18 cellular contexts compared by ENCODE assay signal in genomic region chr4:88893961-88894360, GRCh38.
DNase-seq lines count a peak whose midpoint lies in the region; ATAC-seq, FAIRE-seq and TF ChIP-seq lines count a peak whose summit lies in the region.
"Had no signal": no experiment of that assay in that cellular context is flagged by ENCODE, and none has a peak within 500 bp of the region (broad histone marks: within the 10 kb centered on the region; RNA-seq: fewer than 3 reads in every experiment).

No MANE protein-coding gene starts in this region.

- H3K27me3 ChIP-seq in astrocyte (ENCODE audit: insufficient read depth, low read length), result no peaks in the 10 kb centered on the region
- no peaks in the 10 kb centered on the region for H3K27me3 ChIP-seq in fibroblast of lung (ENCODE audit: control insufficient read depth, insufficient read depth, low read length)
- no peaks in the 10 kb centered on the region for H3K27me3 ChIP-seq in foreskin keratinocyte
- H3K27me3 ChIP-seq in small intestine (ENCODE audit: control insufficient read depth in 2 of 2, insufficient read depth in 2 of 2, low read length in 2 of 2), result no peaks in the 10 kb centered on the region
- H3K27me3 ChIP-seq in body of pancreas, result no peaks in the 10 kb centered on the region

- H3K9me3 ChIP-seq in astrocyte (ENCODE audit: insufficient read depth, low read depth, low read length) (no peaks in the 10 kb centered on the region), fibroblast of lung (ENCODE audit: control insufficient read depth, insufficient read depth, low read depth, low read length) (no peaks in the 10 kb centered on the region), small intestine (ENCODE audit: control insufficient read depth, low read depth) (no peaks in the 10 kb centered on the region), body of pancreas (no peaks in the 10 kb centered on the region)

- no peaks in the 10 kb centered on the region for H3K79me2 ChIP-seq in astrocyte (ENCODE audit: insufficient read depth, low read length)
- H3K79me2 ChIP-seq in fibroblast of lung (ENCODE audit: control insufficient read depth, insufficient read depth, low read length), result no peaks in the 10 kb centered on the region

- H2AFZ ChIP-seq in astrocyte (ENCODE audit: low read depth, low read length) (no peak overlapping the region), fibroblast of lung (ENCODE audit: low read length) (no peak overlapping the region)

- no peaks in the 10 kb centered on the region for H4K20me1 ChIP-seq in astrocyte (ENCODE audit: insufficient read depth, low read length)
- H4K20me1 ChIP-seq in fibroblast of lung (ENCODE audit: control insufficient read depth, extremely low read depth, insufficient read depth, low read length), result no peaks in the 10 kb centered on the region

- H3K27ac ChIP-seq in astrocyte (ENCODE audit: low read depth, low read length), result no peak overlapping the region
- H3K27ac ChIP-seq in fibroblast of lung (ENCODE audit: insufficient read depth, low read length), result no peak overlapping the region
- H3K27ac ChIP-seq in foreskin keratinocyte, result no peak overlapping the region
- no peak overlapping the region for H3K27ac ChIP-seq in small intestine (ENCODE audit: low read depth in 1 of 2, low read length in 1 of 2)
- no peak overlapping the region for H3K27ac ChIP-seq in body of pancreas

- H3K4me1 Mint-ChIP-seq in astrocyte (ENCODE audit: low read depth, unreplicated experiment), result peaks cover 2% of the 10 kb centered on the region
- H3K4me1 Mint-ChIP-seq in activated CD4-positive, alpha-beta T cell treated with anti-CD3 and anti-CD28 coated beads for 36 hours, result no peaks in the 10 kb centered on the region
- H3K4me1 Mint-ChIP-seq: CD14-positive monocyte, IgD-negative memory B cell had no signal

- H3K36me3 Mint-ChIP-seq in astrocyte (ENCODE audit: low read depth, unreplicated experiment), result peaks cover 3% of the 10 kb centered on the region
- H3K36me3 Mint-ChIP-seq in activated CD4-positive, alpha-beta T cell treated with anti-CD3 and anti-CD28 coated beads for 36 hours (ENCODE audit: low read depth), result no peaks in the 10 kb centered on the region
- H3K36me3 Mint-ChIP-seq: CD14-positive monocyte; CD8-positive, alpha-beta T cell had no signal

- no peak overlapping the region for H3K9ac ChIP-seq in astrocyte (ENCODE audit: low read length)
- H3K9ac ChIP-seq in fibroblast of lung (ENCODE audit: insufficient read depth, low read length), result no peak overlapping the region

- peak; percentile 20 for DNase-seq in ELR (ENCODE audit: low read depth)
- peak; percentile 3 for DNase-seq in astrocyte (ENCODE audit: low read depth)
- DNase-seq in fibroblast of lung (ENCODE audit: low read depth in 2 of 2), result peak; percentile 7 to 60
- peak in 1 of 2 donors; percentile 52 for DNase-seq in foreskin keratinocyte
- DNase-seq in activated CD4-positive, alpha-beta T cell treated with anti-CD3 and anti-CD28 coated beads for 36 hours, result no peak
- no peak for DNase-seq in effector CD4-positive, alpha-beta T cell
- no peak for DNase-seq in small intestine
- no peak for DNase-seq in body of pancreas
- DNase-seq: CD8-positive, alpha-beta T cell; COR-L47; DMS153; DMS79 treated with DMSO at 0.1 percent for 48 hours; GF-D8 had no signal

- H3K4me2 ChIP-seq in astrocyte (ENCODE audit: low read length), result no peak overlapping the region
- no peak overlapping the region for H3K4me2 ChIP-seq in fibroblast of lung (ENCODE audit: extremely low read depth, insufficient read depth, low read length)

- POLR2A ChIA-PET in activated CD4-positive, alpha-beta T cell treated with anti-CD3 and anti-CD28 coated beads for 36 hours (lab: Charles Lee), result no interaction called here

- TF ChIP-seq POLR2A in body of pancreas (IDR thresholded peaks at IDR 0.05), result no peak

- FAIRE-seq in astrocyte (lab: Jason Lieb, UNC) (no peak), small intestine (lab: Jason Lieb, UNC) (no peak)
- FAIRE-seq: A204.1, D721Med, GM19239 had no signal

- H3K9me3 Mint-ChIP-seq in astrocyte (ENCODE audit: unreplicated experiment), result peaks cover 2% of the 10 kb centered on the region
- no peaks in the 10 kb centered on the region for H3K9me3 Mint-ChIP-seq in activated CD4-positive, alpha-beta T cell treated with anti-CD3 and anti-CD28 coated beads for 36 hours (ENCODE audit: low read depth)
- H3K9me3 Mint-ChIP-seq: CD8-positive, alpha-beta T cell; IgD-negative memory B cell had no signal

- WGBS in small intestine, 3 donors, result 86 to 94% (median 87%) methylated on average over 1 of the region's 1 CpG
- 91 to 100% methylated on average over 1 of the region's 1 CpG for WGBS in body of pancreas, 2 donors

- ATAC-seq in foreskin keratinocyte (peak; percentile 27), body of pancreas (no peak)
- no peak for ATAC-seq in activated CD4-positive, alpha-beta T cell treated with anti-CD3 and anti-CD28 coated beads for 36 hours
- ATAC-seq: CD8-positive, alpha-beta T cell had no signal

- H3K4me3 Mint-ChIP-seq in astrocyte (ENCODE audit: unreplicated experiment), result no peak overlapping the region
- H3K4me3 Mint-ChIP-seq in activated CD4-positive, alpha-beta T cell treated with anti-CD3 and anti-CD28 coated beads for 36 hours, result no peak overlapping the region
- H3K4me3 Mint-ChIP-seq: CD14-positive monocyte; CD8-positive, alpha-beta T cell; IgD-negative memory B cell had no signal

- CTCF ChIA-PET in activated CD4-positive, alpha-beta T cell treated with anti-CD3 and anti-CD28 coated beads for 36 hours (lab: Charles Lee), result no interaction called here

- TF ChIP-seq CTCF in astrocyte (IDR thresholded peaks at IDR 0.05; ENCODE audit: insufficient read depth, low read depth, low read length), result no peak
- no peak for TF ChIP-seq CTCF in fibroblast of lung (conservative IDR thresholded peaks at IDR 0.05 in 1 of 2, IDR thresholded peaks at IDR 0.05 in 1 of 2; ENCODE audit: low read depth in 1 of 2, low read length in 2 of 2)
- TF ChIP-seq CTCF in foreskin keratinocyte (conservative IDR thresholded peaks at IDR 0.05), result no peak
- no peak for TF ChIP-seq CTCF in body of pancreas (IDR thresholded peaks at IDR 0.05)

- H3K4me3 ChIP-seq in astrocyte (ENCODE audit: insufficient read depth, low read depth, low read length) (no peak overlapping the region), fibroblast of lung (replicated peaks in 1 of 4; ENCODE audit: control extremely low read depth in 1 of 4, insufficient read depth in 1 of 4, low read depth in 3 of 4, low read length in 4 of 4) (no peak overlapping the region), small intestine (ENCODE audit: low read depth in 1 of 2, low read length in 2 of 2) (no peak overlapping the region), body of pancreas (no peak overlapping the region)

- H3K27ac Mint-ChIP-seq in astrocyte (ENCODE audit: unreplicated experiment), result no peak overlapping the region
- H3K27ac Mint-ChIP-seq in activated CD4-positive, alpha-beta T cell treated with anti-CD3 and anti-CD28 coated beads for 36 hours, result no peak overlapping the region
- H3K27ac Mint-ChIP-seq: CD14-positive monocyte; CD8-positive, alpha-beta T cell; IgD-negative memory B cell had no signal

- intact Hi-C loops in activated CD4-positive, alpha-beta T cell treated with anti-CD3 and anti-CD28 coated beads for 36 hours (cut with DNase I, micrococcal nuclease), result no loop called here
- intact Hi-C loops in body of pancreas (cut with DNase I), result no loop called here

- H3K27me3 Mint-ChIP-seq in astrocyte (ENCODE audit: low read depth, unreplicated experiment), result no peaks in the 10 kb centered on the region
- H3K27me3 Mint-ChIP-seq in activated CD4-positive, alpha-beta T cell treated with anti-CD3 and anti-CD28 coated beads for 36 hours, result no peaks in the 10 kb centered on the region
- H3K27me3 Mint-ChIP-seq: IgD-negative memory B cell had no signal

- H3K4me1 ChIP-seq in astrocyte (ENCODE audit: insufficient read depth, low read length) (no peaks in the 10 kb centered on the region), fibroblast of lung (ENCODE audit: control insufficient read depth, extremely low read depth, insufficient read depth, low read length) (no peaks in the 10 kb centered on the region), foreskin keratinocyte (peaks cover 5% of the 10 kb centered on the region), small intestine (ENCODE audit: control insufficient read depth in 2 of 2, insufficient read depth in 1 of 2, low read depth in 1 of 2, low read length in 1 of 2) (peaks cover 0 to 3% of the 10 kb centered on the region in 2 donors), body of pancreas (no peaks in the 10 kb centered on the region)

- H3K36me3 ChIP-seq in astrocyte (ENCODE audit: insufficient read depth, low read length) (peaks cover 2% of the 10 kb centered on the region), fibroblast of lung (ENCODE audit: control insufficient read depth, insufficient read depth, low read length) (no peaks in the 10 kb centered on the region), small intestine (ENCODE audit: control insufficient read depth in 2 of 2, insufficient read depth in 2 of 2, low read length in 2 of 2) (no peaks in the 10 kb centered on the region), body of pancreas (replicated peaks in 1 of 2; ENCODE audit: insufficient read depth in 1 of 2, low read depth in 2 of 2) (no peaks in the 10 kb centered on the region)

Comparison
In these comparisons a context has a peak if more than half of its experiments do, and no peak if none do; other contexts are left out.
1. DNase-seq: peak in ELR (single experiment), astrocyte (single experiment) and fibroblast of lung (2 of 2); none in activated CD4-positive, alpha-beta T cell treated with anti-CD3 and anti-CD28 coated beads for 36 hours (single experiment), effector CD4-positive, alpha-beta T cell (single experiment), small intestine (single experiment) and body of pancreas (0 of 4).